Comparison of ENCODE assay signal across 1 cellular context in genomic region chr6:34391711-34392496, GRCh38.
TF ChIP-seq lines count a peak whose summit lies in the region.

No MANE protein-coding gene starts in this region.

TF ChIP-seq in HepG2, 621 proteins besides CTCF, POLR2A, EP300 and RAD21 (continued from another document and continues in another):
- TF ChIP-seq THAP9 (CRISPR knock-in tag; IDR thresholded peaks at IDR 0.05; ENCODE audit: borderline replicate concordance) = peak; percentile 63; the same call in 1 of the 2 replicates
- TF ChIP-seq ZNF33A (CRISPR knock-in tag; IDR thresholded peaks at IDR 0.05; ENCODE audit: borderline replicate concordance) = no peak
- no peak for TF ChIP-seq XBP1 (CRISPR knock-in tag; IDR thresholded peaks at IDR 0.05)
- peak; percentile 80 for TF ChIP-seq SPEN (CRISPR knock-in tag; IDR thresholded peaks at IDR 0.05; ENCODE audit: low read depth)
- TF ChIP-seq PHB2 (IDR thresholded peaks at IDR 0.05; ENCODE audit: partially characterized antibody) = no peak
- TF ChIP-seq, protein P1, sequence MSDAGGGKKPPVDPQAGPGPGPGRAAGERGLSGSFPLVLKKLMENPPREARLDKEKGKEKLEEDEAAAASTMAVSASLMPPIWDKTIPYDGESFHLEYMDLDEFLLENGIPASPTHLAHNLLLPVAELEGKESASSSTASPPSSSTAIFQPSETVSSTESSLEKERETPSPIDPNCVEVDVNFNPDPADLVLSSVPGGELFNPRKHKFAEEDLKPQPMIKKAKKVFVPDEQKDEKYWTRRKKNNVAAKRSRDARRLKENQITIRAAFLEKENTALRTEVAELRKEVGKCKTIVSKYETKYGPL (CRISPR knock-in tag; IDR thresholded peaks at IDR 0.05) = peak; percentile 31; the same call in 1 of the 2 replicates
- TF ChIP-seq ZNF704 (CRISPR knock-in tag; IDR thresholded peaks at IDR 0.05; ENCODE audit: borderline replicate concordance) = peak; percentile 40; the same call in 1 of the 2 replicates
- TF ChIP-seq ZNF878 (CRISPR knock-in tag; IDR thresholded peaks at IDR 0.05) = no peak
- TF ChIP-seq GLI4 (CRISPR knock-in tag; IDR thresholded peaks at IDR 0.05; ENCODE audit: borderline replicate concordance) = 0 out of 2 replicates have a peak, but pooled peaks have one; percentile 29
- TF ChIP-seq XRCC5 (optimal IDR thresholded peaks at IDR 0.05; ENCODE audit: low read length) = no peak
- TF ChIP-seq ZNF550 (CRISPR knock-in tag; IDR thresholded peaks at IDR 0.05; ENCODE audit: borderline replicate concordance) = no peak
- peak; percentile 11; the same call in 1 of the 2 replicates for TF ChIP-seq ZGPAT (CRISPR knock-in tag; IDR thresholded peaks at IDR 0.05)
- TF ChIP-seq DPF2 (CRISPR knock-in tag; IDR thresholded peaks at IDR 0.05; ENCODE audit: borderline replicate concordance, low read depth) = no peak
- peak; percentile 56 to 68; a peak in 2 of 4 replicates for TF ChIP-seq HMGXB4 (CRISPR knock-in tag; IDR thresholded peaks at IDR 0.05; ENCODE audit: borderline replicate concordance in 1 of 2, low read depth in 1 of 2)
- TF ChIP-seq MED13 (CRISPR knock-in tag; IDR thresholded peaks at IDR 0.05) = 0 out of 2 replicates have a peak, but pooled peaks have one; percentile 11
- TF ChIP-seq TAF1 (CRISPR knock-in tag; IDR thresholded peaks at IDR 0.05) = peak; percentile 36; the same call in 1 of the 2 replicates
- TF ChIP-seq ZNF816 (CRISPR knock-in tag; IDR thresholded peaks at IDR 0.05; ENCODE audit: borderline replicate concordance) = no peak; the same call in 1 of the 2 replicates
- TF ChIP-seq ZIK1 (CRISPR knock-in tag; IDR thresholded peaks at IDR 0.05; ENCODE audit: borderline replicate concordance, low read depth) = peak; percentile 63; the same call in 1 of the 2 replicates
- TF ChIP-seq ZNF143 (CRISPR knock-in tag; IDR thresholded peaks at IDR 0.05) = 0 out of 2 replicates have a peak, but pooled peaks have one; percentile 25
- TF ChIP-seq ZNF205 (CRISPR knock-in tag; IDR thresholded peaks at IDR 0.05) = no peak
- TF ChIP-seq ZNF674 (CRISPR knock-in tag; IDR thresholded peaks at IDR 0.05; ENCODE audit: low read depth) = no peak
- TF ChIP-seq, protein P2, sequence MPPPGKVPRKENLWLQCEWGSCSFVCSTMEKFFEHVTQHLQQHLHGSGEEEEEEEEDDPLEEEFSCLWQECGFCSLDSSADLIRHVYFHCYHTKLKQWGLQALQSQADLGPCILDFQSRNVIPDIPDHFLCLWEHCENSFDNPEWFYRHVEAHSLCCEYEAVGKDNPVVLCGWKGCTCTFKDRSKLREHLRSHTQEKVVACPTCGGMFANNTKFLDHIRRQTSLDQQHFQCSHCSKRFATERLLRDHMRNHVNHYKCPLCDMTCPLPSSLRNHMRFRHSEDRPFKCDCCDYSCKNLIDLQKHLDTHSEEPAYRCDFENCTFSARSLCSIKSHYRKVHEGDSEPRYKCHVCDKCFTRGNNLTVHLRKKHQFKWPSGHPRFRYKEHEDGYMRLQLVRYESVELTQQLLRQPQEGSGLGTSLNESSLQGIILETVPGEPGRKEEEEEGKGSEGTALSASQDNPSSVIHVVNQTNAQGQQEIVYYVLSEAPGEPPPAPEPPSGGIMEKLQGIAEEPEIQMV (CRISPR knock-in tag; IDR thresholded peaks at IDR 0.05; ENCODE audit: low read depth) = no peak; the same call in 1 of the 2 replicates
- TF ChIP-seq ZNF761 (CRISPR knock-in tag; conservative IDR thresholded peaks at IDR 0.05) = no peak
- TF ChIP-seq CCDC6 (CRISPR knock-in tag; IDR thresholded peaks at IDR 0.05) = no peak
- TF ChIP-seq, protein P3, sequence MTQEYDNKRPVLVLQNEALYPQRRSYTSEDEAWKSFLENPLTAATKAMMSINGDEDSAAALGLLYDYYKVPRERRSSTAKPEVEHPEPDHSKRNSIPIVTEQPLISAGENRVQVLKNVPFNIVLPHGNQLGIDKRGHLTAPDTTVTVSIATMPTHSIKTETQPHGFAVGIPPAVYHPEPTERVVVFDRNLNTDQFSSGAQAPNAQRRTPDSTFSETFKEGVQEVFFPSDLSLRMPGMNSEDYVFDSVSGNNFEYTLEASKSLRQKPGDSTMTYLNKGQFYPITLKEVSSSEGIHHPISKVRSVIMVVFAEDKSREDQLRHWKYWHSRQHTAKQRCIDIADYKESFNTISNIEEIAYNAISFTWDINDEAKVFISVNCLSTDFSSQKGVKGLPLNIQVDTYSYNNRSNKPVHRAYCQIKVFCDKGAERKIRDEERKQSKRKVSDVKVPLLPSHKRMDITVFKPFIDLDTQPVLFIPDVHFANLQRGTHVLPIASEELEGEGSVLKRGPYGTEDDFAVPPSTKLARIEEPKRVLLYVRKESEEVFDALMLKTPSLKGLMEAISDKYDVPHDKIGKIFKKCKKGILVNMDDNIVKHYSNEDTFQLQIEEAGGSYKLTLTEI (CRISPR knock-in tag; conservative IDR thresholded peaks at IDR 0.05) = no peak
- no peak for TF ChIP-seq PTBP1 (IDR thresholded peaks at IDR 0.05; ENCODE audit: low read depth, low read length, poor library complexity, severe bottlenecking)
- TF ChIP-seq CAMTA2 (CRISPR knock-in tag; IDR thresholded peaks at IDR 0.05; ENCODE audit: borderline replicate concordance) = no peak; the same call in 1 of the 2 replicates
- TF ChIP-seq, protein P4, sequence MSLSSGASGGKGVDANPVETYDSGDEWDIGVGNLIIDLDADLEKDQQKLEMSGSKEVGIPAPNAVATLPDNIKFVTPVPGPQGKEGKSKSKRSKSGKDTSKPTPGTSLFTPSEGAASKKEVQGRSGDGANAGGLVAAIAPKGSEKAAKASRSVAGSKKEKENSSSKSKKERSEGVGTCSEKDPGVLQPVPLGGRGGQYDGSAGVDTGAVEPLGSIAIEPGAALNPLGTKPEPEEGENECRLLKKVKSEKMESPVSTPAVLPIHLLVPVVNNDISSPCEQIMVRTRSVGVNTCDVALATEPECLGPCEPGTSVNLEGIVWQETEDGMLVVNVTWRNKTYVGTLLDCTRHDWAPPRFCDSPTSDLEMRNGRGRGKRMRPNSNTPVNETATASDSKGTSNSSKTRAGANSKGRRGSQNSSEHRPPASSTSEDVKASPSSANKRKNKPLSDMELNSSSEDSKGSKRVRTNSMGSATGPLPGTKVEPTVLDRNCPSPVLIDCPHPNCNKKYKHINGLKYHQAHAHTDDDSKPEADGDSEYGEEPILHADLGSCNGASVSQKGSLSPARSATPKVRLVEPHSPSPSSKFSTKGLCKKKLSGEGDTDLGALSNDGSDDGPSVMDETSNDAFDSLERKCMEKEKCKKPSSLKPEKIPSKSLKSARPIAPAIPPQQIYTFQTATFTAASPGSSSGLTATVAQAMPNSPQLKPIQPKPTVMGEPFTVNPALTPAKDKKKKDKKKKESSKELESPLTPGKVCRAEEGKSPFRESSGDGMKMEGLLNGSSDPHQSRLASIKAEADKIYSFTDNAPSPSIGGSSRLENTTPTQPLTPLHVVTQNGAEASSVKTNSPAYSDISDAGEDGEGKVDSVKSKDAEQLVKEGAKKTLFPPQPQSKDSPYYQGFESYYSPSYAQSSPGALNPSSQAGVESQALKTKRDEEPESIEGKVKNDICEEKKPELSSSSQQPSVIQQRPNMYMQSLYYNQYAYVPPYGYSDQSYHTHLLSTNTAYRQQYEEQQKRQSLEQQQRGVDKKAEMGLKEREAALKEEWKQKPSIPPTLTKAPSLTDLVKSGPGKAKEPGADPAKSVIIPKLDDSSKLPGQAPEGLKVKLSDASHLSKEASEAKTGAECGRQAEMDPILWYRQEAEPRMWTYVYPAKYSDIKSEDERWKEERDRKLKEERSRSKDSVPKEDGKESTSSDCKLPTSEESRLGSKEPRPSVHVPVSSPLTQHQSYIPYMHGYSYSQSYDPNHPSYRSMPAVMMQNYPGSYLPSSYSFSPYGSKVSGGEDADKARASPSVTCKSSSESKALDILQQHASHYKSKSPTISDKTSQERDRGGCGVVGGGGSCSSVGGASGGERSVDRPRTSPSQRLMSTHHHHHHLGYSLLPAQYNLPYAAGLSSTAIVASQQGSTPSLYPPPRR (CRISPR knock-in tag; IDR thresholded peaks at IDR 0.05; ENCODE audit: borderline replicate concordance) = no peak
- TF ChIP-seq SALL1 (CRISPR knock-in tag; IDR thresholded peaks at IDR 0.05) = peak; percentile 77
- TF ChIP-seq TCF12 (IDR thresholded peaks at IDR 0.05) = no peak
- peak; percentile 15; the same call in 1 of the 2 replicates for TF ChIP-seq TCF12 (CRISPR knock-in tag; IDR thresholded peaks at IDR 0.05)
- TF ChIP-seq DZIP1 (CRISPR knock-in tag; IDR thresholded peaks at IDR 0.05) = no peak
- peak; percentile 66; the same call in 1 of the 2 replicates for TF ChIP-seq ZNF543 (CRISPR knock-in tag; IDR thresholded peaks at IDR 0.05)
- TF ChIP-seq NR2F2 (IDR thresholded peaks at IDR 0.05; ENCODE audit: borderline replicate concordance, low read depth) = no peak
- TF ChIP-seq, protein P5, sequence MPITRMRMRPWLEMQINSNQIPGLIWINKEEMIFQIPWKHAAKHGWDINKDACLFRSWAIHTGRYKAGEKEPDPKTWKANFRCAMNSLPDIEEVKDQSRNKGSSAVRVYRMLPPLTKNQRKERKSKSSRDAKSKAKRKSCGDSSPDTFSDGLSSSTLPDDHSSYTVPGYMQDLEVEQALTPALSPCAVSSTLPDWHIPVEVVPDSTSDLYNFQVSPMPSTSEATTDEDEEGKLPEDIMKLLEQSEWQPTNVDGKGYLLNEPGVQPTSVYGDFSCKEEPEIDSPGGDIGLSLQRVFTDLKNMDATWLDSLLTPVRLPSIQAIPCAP (CRISPR knock-in tag; IDR thresholded peaks at IDR 0.05; ENCODE audit: low read depth) = no peak; the same call in 1 of the 2 replicates
- peak; percentile 72 for TF ChIP-seq HDAC2 (CRISPR knock-in tag; IDR thresholded peaks at IDR 0.05)
- TF ChIP-seq SOX5 (CRISPR knock-in tag; IDR thresholded peaks at IDR 0.05; ENCODE audit: borderline replicate concordance) = no peak
- TF ChIP-seq PPARG (CRISPR knock-in tag; conservative IDR thresholded peaks at IDR 0.05) = no peak
- TF ChIP-seq ELF1 (CRISPR knock-in tag; IDR thresholded peaks at IDR 0.05) = no peak
- TF ChIP-seq NFKBIZ (CRISPR knock-in tag; IDR thresholded peaks at IDR 0.05) = 0 out of 2 replicates have a peak, but pooled peaks have one; percentile 18
- TF ChIP-seq ISL2 (CRISPR knock-in tag; IDR thresholded peaks at IDR 0.05) = no peak
